In the genomic region with DNA sequence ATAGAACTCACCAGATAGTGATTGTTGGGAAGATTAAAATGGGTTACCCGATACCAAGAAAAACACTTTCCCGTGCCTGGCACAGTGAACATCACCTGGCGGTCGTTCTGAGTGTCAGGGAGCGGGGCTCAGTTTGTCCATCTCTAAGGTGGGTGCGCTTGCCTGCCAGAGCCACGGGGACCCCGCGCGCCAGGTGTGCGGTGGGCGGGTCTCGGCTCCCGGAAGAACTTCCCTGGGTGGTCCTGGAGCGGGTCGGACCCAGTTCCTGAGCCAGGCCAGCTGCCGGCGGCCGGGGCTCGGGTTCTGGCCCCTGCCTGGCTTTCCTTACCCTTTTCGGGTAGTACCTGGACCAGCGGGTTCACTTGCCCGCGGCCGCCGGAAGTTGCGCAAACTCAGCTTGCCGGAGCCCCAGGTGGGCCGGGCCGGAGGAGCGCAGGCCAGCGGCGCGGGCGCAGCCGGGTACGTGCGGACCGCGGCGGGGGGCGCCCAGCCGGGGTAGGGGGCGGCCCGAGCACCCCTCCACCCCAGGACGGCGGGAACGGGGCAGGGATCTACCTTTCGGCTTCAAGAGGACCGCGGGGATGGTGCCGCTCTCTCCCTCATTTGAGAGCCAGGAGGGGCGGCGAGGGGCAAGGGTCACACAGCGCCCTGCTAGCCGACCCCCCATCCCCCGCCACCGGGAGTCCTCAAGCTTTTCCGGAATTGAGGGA, we compare ENCODE assay signal across 1 cellular context.
TF ChIP-seq lines count a peak whose summit lies in the region.

No MANE protein-coding gene starts in this region.

TF ChIP-seq in HepG2, 621 proteins besides CTCF, POLR2A, EP300 and RAD21 (continued from another document and continues in another):
- TF ChIP-seq, protein P1, sequence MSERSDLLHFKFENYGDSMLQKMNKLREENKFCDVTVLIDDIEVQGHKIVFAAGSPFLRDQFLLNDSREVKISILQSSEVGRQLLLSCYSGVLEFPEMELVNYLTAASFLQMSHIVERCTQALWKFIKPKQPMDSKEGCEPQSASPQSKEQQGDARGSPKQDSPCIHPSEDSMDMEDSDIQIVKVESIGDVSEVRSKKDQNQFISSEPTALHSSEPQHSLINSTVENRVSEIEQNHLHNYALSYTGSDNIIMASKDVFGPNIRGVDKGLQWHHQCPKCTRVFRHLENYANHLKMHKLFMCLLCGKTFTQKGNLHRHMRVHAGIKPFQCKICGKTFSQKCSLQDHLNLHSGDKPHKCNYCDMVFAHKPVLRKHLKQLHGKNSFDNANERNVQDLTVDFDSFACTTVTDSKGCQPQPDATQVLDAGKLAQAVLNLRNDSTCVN (CRISPR knock-in tag; IDR thresholded peaks at IDR 0.05; ENCODE audit: borderline replicate concordance) = 0 out of 2 replicates have a peak, but pooled peaks have one; percentile 7
- TF ChIP-seq ISX (CRISPR knock-in tag; conservative IDR thresholded peaks at IDR 0.05) (no peak), ZSCAN22 (CRISPR knock-in tag; IDR thresholded peaks at IDR 0.05) (no peak), POLR2AphosphoS5 (IDR thresholded peaks at IDR 0.05; ENCODE audit: low read depth, low read length) (no peak), ZNF318 (CRISPR knock-in tag; IDR thresholded peaks at IDR 0.05) (no peak), ZNF12 (CRISPR knock-in tag; IDR thresholded peaks at IDR 0.05) (no peak), ZNF766 (CRISPR knock-in tag; IDR thresholded peaks at IDR 0.05; ENCODE audit: borderline replicate concordance) (no peak), PCBP1 (IDR thresholded peaks at IDR 0.05; ENCODE audit: borderline replicate concordance, low read depth, low read length) (no peak), NFKB2 (CRISPR knock-in tag; IDR thresholded peaks at IDR 0.05; ENCODE audit: borderline replicate concordance) (peak; percentile 74; the same call in 1 of the 2 replicates), ZNF891 (CRISPR knock-in tag; IDR thresholded peaks at IDR 0.05) (no peak), BRD4 (CRISPR knock-in tag; IDR thresholded peaks at IDR 0.05) (peak; percentile 78; the same call in 1 of the 2 replicates), GABPB1 (CRISPR knock-in tag; IDR thresholded peaks at IDR 0.05) (peak; percentile 93), SAFB2 (CRISPR knock-in tag; IDR thresholded peaks at IDR 0.05; ENCODE audit: borderline replicate concordance, low read depth) (no peak), ATF6 (CRISPR knock-in tag; conservative IDR thresholded peaks at IDR 0.05) (no peak), ZNF234 (CRISPR knock-in tag; conservative IDR thresholded peaks at IDR 0.05) (no peak), ZNF430 (CRISPR knock-in tag; IDR thresholded peaks at IDR 0.05) (no peak), STAG1 (CRISPR knock-in tag; IDR thresholded peaks at IDR 0.05) (no peak), MAFG (CRISPR knock-in tag; IDR thresholded peaks at IDR 0.05) (no peak), RARA (CRISPR knock-in tag; IDR thresholded peaks at IDR 0.05) (no peak), PAWR (CRISPR knock-in tag; IDR thresholded peaks at IDR 0.05; ENCODE audit: borderline replicate concordance) (no peak), MXD4 (CRISPR knock-in tag; IDR thresholded peaks at IDR 0.05) (no peak), FOXC1 (CRISPR knock-in tag; IDR thresholded peaks at IDR 0.05; ENCODE audit: borderline replicate concordance) (no peak), E2F2 (CRISPR knock-in tag; IDR thresholded peaks at IDR 0.05; ENCODE audit: borderline replicate concordance) (peak; percentile 79), PRMT3 (CRISPR knock-in tag; IDR thresholded peaks at IDR 0.05; ENCODE audit: borderline replicate concordance, low read depth) (no peak), ZNF546 (CRISPR knock-in tag; conservative IDR thresholded peaks at IDR 0.05) (0 out of 2 replicates have a peak, but pooled peaks have one; percentile 38), ZMYM4 (CRISPR knock-in tag; IDR thresholded peaks at IDR 0.05) (no peak), TRIM22 (IDR thresholded peaks at IDR 0.05) (no peak), KMT2B (CRISPR knock-in tag; IDR thresholded peaks at IDR 0.05) (no peak), ZBTB21 (CRISPR knock-in tag; IDR thresholded peaks at IDR 0.05) (no peak), ZNF101 (CRISPR knock-in tag; IDR thresholded peaks at IDR 0.05; ENCODE audit: borderline replicate concordance, low read depth) (no peak), TCF12 (IDR thresholded peaks at IDR 0.05) (no peak), TCF12 (CRISPR knock-in tag; IDR thresholded peaks at IDR 0.05) (peak; percentile 74; the same call in 1 of the 2 replicates), RBM22 (optimal IDR thresholded peaks at IDR 0.05; ENCODE audit: low read length) (no peak), HDAC6 (IDR thresholded peaks at IDR 0.05; ENCODE audit: low read depth, low read length) (no peak), ZNF652 (CRISPR knock-in tag; IDR thresholded peaks at IDR 0.05; ENCODE audit: borderline replicate concordance, low read depth) (no peak), NKX3-1 (CRISPR knock-in tag; IDR thresholded peaks at IDR 0.05) (no peak), ARNT (IDR thresholded peaks at IDR 0.05) (no peak)
- TF ChIP-seq, protein P2, sequence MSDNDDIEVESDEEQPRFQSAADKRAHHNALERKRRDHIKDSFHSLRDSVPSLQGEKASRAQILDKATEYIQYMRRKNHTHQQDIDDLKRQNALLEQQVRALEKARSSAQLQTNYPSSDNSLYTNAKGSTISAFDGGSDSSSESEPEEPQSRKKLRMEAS (IDR thresholded peaks at IDR 0.05) = 0 out of 2 replicates have a peak, but pooled peaks have one; percentile 41
- TF ChIP-seq, protein P3, sequence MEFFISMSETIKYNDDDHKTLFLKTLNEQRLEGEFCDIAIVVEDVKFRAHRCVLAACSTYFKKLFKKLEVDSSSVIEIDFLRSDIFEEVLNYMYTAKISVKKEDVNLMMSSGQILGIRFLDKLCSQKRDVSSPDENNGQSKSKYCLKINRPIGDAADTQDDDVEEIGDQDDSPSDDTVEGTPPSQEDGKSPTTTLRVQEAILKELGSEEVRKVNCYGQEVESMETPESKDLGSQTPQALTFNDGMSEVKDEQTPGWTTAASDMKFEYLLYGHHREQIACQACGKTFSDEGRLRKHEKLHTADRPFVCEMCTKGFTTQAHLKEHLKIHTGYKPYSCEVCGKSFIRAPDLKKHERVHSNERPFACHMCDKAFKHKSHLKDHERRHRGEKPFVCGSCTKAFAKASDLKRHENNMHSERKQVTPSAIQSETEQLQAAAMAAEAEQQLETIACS (CRISPR knock-in tag; IDR thresholded peaks at IDR 0.05) = no peak
- TF ChIP-seq, protein P4, sequence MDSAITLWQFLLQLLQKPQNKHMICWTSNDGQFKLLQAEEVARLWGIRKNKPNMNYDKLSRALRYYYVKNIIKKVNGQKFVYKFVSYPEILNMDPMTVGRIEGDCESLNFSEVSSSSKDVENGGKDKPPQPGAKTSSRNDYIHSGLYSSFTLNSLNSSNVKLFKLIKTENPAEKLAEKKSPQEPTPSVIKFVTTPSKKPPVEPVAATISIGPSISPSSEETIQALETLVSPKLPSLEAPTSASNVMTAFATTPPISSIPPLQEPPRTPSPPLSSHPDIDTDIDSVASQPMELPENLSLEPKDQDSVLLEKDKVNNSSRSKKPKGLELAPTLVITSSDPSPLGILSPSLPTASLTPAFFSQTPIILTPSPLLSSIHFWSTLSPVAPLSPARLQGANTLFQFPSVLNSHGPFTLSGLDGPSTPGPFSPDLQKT (CRISPR knock-in tag; IDR thresholded peaks at IDR 0.05; ENCODE audit: borderline replicate concordance) = no peak
